ENCODE assay signal across 1 cellular context in genomic region chr19:54448037-54448773, GRCh38.
TF ChIP-seq lines count a peak whose summit lies in the region.

No MANE protein-coding gene starts in this region.

TF ChIP-seq in GM23338, 12 proteins besides CTCF, POLR2A, EP300 and RAD21 (continued from another document):
- no peak for TF ChIP-seq ETS1 (IDR thresholded peaks at IDR 0.05)
- TF ChIP-seq, protein P1, sequence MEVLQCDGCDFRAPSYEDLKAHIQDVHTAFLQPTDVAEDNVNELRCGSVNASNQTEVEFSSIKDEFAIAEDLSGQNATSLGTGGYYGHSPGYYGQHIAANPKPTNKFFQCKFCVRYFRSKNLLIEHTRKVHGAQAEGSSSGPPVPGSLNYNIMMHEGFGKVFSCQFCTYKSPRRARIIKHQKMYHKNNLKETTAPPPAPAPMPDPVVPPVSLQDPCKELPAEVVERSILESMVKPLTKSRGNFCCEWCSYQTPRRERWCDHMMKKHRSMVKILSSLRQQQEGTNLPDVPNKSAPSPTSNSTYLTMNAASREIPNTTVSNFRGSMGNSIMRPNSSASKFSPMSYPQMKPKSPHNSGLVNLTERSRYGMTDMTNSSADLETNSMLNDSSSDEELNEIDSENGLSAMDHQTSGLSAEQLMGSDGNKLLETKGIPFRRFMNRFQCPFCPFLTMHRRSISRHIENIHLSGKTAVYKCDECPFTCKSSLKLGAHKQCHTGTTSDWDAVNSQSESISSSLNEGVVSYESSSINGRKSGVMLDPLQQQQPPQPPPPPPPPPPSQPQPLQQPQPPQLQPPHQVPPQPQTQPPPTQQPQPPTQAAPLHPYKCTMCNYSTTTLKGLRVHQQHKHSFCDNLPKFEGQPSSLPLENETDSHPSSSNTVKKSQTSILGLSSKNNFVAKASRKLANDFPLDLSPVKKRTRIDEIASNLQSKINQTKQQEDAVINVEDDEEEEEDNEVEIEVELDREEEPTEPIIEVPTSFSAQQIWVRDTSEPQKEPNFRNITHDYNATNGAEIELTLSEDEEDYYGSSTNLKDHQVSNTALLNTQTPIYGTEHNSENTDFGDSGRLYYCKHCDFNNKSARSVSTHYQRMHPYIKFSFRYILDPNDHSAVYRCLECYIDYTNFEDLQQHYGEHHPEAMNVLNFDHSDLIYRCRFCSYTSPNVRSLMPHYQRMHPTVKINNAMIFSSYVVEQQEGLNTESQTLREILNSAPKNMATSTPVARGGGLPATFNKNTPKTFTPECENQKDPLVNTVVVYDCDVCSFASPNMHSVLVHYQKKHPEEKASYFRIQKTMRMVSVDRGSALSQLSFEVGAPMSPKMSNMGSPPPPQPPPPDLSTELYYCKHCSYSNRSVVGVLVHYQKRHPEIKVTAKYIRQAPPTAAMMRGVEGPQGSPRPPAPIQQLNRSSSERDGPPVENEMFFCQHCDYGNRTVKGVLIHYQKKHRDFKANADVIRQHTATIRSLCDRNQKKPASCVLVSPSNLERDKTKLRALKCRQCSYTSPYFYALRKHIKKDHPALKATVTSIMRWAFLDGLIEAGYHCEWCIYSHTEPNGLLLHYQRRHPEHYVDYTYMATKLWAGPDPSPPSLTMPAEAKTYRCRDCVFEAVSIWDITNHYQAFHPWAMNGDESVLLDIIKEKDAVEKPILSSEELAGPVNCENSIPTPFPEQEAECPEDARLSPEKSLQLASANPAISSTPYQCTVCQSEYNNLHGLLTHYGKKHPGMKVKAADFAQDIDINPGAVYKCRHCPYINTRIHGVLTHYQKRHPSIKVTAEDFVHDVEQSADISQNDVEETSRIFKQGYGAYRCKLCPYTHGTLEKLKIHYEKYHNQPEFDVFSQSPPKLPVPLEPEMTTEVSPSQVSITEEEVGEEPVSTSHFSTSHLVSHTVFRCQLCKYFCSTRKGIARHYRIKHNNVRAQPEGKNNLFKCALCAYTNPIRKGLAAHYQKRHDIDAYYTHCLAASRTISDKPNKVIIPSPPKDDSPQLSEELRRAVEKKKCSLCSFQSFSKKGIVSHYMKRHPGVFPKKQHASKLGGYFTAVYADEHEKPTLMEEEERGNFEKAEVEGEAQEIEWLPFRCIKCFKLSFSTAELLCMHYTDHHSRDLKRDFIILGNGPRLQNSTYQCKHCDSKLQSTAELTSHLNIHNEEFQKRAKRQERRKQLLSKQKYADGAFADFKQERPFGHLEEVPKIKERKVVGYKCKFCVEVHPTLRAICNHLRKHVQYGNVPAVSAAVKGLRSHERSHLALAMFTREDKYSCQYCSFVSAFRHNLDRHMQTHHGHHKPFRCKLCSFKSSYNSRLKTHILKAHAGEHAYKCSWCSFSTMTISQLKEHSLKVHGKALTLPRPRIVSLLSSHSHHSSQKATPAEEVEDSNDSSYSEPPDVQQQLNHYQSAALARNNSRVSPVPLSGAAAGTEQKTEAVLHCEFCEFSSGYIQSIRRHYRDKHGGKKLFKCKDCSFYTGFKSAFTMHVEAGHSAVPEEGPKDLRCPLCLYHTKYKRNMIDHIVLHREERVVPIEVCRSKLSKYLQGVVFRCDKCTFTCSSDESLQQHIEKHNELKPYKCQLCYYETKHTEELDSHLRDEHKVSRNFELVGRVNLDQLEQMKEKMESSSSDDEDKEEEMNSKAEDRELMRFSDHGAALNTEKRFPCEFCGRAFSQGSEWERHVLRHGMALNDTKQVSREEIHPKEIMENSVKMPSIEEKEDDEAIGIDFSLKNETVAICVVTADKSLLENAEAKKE (CRISPR knock-in tag; IDR thresholded peaks at IDR 0.05) = no peak
- no peak for TF ChIP-seq EZH2phosphoT487 (IDR thresholded peaks at IDR 0.05; ENCODE audit: unreplicated experiment)
- no peak for TF ChIP-seq EZH2 (IDR thresholded peaks at IDR 0.05; ENCODE audit: low read depth, unreplicated experiment)
- no peak for TF ChIP-seq STAT1 (IDR thresholded peaks at IDR 0.05; ENCODE audit: unreplicated experiment)
- TF ChIP-seq, protein P2, sequence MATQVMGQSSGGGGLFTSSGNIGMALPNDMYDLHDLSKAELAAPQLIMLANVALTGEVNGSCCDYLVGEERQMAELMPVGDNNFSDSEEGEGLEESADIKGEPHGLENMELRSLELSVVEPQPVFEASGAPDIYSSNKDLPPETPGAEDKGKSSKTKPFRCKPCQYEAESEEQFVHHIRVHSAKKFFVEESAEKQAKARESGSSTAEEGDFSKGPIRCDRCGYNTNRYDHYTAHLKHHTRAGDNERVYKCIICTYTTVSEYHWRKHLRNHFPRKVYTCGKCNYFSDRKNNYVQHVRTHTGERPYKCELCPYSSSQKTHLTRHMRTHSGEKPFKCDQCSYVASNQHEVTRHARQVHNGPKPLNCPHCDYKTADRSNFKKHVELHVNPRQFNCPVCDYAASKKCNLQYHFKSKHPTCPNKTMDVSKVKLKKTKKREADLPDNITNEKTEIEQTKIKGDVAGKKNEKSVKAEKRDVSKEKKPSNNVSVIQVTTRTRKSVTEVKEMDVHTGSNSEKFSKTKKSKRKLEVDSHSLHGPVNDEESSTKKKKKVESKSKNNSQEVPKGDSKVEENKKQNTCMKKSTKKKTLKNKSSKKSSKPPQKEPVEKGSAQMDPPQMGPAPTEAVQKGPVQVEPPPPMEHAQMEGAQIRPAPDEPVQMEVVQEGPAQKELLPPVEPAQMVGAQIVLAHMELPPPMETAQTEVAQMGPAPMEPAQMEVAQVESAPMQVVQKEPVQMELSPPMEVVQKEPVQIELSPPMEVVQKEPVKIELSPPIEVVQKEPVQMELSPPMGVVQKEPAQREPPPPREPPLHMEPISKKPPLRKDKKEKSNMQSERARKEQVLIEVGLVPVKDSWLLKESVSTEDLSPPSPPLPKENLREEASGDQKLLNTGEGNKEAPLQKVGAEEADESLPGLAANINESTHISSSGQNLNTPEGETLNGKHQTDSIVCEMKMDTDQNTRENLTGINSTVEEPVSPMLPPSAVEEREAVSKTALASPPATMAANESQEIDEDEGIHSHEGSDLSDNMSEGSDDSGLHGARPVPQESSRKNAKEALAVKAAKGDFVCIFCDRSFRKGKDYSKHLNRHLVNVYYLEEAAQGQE (IDR thresholded peaks at IDR 0.05; ENCODE audit: unreplicated experiment) = no peak
- TF ChIP-seq CREB1 (CRISPR knock-in tag; IDR thresholded peaks at IDR 0.05; ENCODE audit: low read depth) = no peak
- no peak for TF ChIP-seq ZNF331 (CRISPR knock-in tag; IDR thresholded peaks at IDR 0.05; ENCODE audit: low read depth)
- TF ChIP-seq JUNB (IDR thresholded peaks at IDR 0.05; ENCODE audit: unreplicated experiment) = no peak
